ENCODE assay signal across 28 cellular contexts in the genomic region with DNA sequence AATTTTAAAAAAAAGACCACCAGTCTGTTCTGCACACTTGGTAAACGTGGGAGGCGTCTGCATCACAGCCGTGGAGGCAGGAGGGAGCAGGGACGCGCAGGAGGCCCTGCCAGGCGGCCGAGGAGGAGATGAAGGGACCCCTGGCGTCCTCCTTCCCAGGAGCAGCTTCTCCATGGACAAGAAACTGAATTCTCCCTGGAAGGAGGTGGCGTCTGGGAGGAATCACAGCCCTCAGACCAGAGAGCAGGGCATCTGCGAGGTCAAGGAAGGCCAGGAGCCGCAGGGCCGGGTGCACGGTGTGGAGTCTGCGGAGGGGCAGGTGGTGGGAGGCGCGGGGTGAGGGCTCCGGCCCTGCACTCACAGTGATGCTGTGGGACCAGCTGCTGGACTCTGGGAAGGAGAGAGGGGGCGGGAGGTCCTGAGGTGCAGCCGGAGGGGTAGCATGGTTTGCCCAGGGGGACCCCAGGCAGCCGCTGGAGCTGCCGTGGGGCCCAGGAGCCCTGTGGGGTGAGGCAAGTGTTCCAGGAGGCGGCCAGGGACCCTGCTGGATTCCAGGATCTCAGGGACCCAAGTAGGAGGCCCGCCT.
"Had no signal": no experiment of that assay in that cellular context is flagged by ENCODE, and none has a peak within 500 bp of the region (broad histone marks: within the 10 kb centered on the region; RNA-seq: fewer than 3 reads in every experiment).

No MANE protein-coding gene starts in this region.

- H3K4me1 Mint-ChIP-seq: activated CD4-positive, alpha-beta T cell treated with anti-CD3 and anti-CD28 coated beads, Interleukin-2, amount 10 ng/mL, durations not matched to agents 24 days and 14 days; activated CD8-positive, alpha-beta memory T cell treated with anti-CD3 and anti-CD28 coated beads, Interleukin-2, amount 10 ng/mL, durations not matched to agents 7 days and 5 days; activated naive CD4-positive, alpha-beta T cell treated with anti-CD3 and anti-CD28 coated beads, Interleukin-2, amount 50 U/mL, for 24 hours had no signal

- ATAC-seq: activated CD8-positive, alpha-beta memory T cell treated with anti-CD3 and anti-CD28 coated beads, Interleukin-2, amount 10 ng/mL, durations not matched to agents 7 days and 5 days; Panc1 had no signal

- DNase-seq: activated B cell treated with CpG ODN at 0.5 μM for 24 hours; activated CD4-positive, alpha-beta T cell treated with anti-CD3 and anti-CD28 coated beads for 1 hour; activated CD4-positive, alpha-beta T cell treated with anti-CD3 and anti-CD28 coated beads, Interleukin-2, amount 10 ng/mL, durations not matched to agents 24 days and 14 days; activated CD4-positive, alpha-beta T cell treated with anti-CD3 and anti-CD28 coated beads, Interleukin-2, amount 50 U/mL, for 48 hours; activated CD8-positive, alpha-beta memory T cell treated with anti-CD3 and anti-CD28 coated beads, Interleukin-2, amount 10 ng/mL, durations not matched to agents 7 days and 5 days; activated effector memory CD4-positive, alpha-beta T cell treated with Interleukin-2 at 50 U/mL for 16 hours; activated naive CD4-positive, alpha-beta T cell; activated T-cell treated with anti-CD3 and anti-CD28 coated beads, Interleukin-2, amount 50 U/mL, for 24 hours; amygdala; brain microvascular endothelial cell; IMR-90; Kasumi-1; KBM-7; NCI-H1092; NCI-H1417; NCI-H1930; NCI-H2107; NCI-H2171 treated with DMSO at 0.1 percent for 48 hours; NCI-H226; NCI-H526; NCI-H774; RPMI8226; SHP77 treated with DMSO at 0.1 percent for 48 hours; T-helper 9 cell had no signal

- H3K36me3 Mint-ChIP-seq: activated CD8-positive, alpha-beta memory T cell treated with anti-CD3 and anti-CD28 coated beads, Interleukin-2, amount 10 ng/mL, durations not matched to agents 7 days and 5 days; activated naive CD4-positive, alpha-beta T cell treated with anti-CD3 and anti-CD28 coated beads, Interleukin-2, amount 50 U/mL, for 24 hours had no signal

- H3K27ac ChIP-seq: brain microvascular endothelial cell had no signal

- H3K36me3 ChIP-seq: brain microvascular endothelial cell had no signal

- H3K27ac Mint-ChIP-seq: activated B cell treated with CpG ODN at 0.5 μM for 24 hours; activated CD4-positive, alpha-beta T cell treated with anti-CD3 and anti-CD28 coated beads, Interleukin-2, amount 10 ng/mL, durations not matched to agents 24 days and 14 days; activated CD8-positive, alpha-beta memory T cell treated with anti-CD3 and anti-CD28 coated beads, Interleukin-2, amount 10 ng/mL, durations not matched to agents 7 days and 5 days; activated naive CD4-positive, alpha-beta T cell treated with anti-CD3 and anti-CD28 coated beads, Interleukin-2, amount 50 U/mL, for 24 hours; activated T-cell treated with anti-CD3 and anti-CD28 coated beads, Interleukin-2, amount 50 U/mL, for 24 hours; activated T-helper 1 cell treated with anti-CD3 and anti-CD28 coated beads, Interleukin-12 subunit alpha, Interleukin-12 subunit beta, Interleukin-2, Interleukin-4 antibody, amounts not matched to agents 30 ng/mL and 10 ng/mL and 1 ng/mL, durations not matched to agents 14 hours and 24 hours and 36 hours; T-helper 1 cell treated with Interleukin-12 subunit alpha and Interleukin-12 subunit beta and Interleukin-4 antibody, amounts not matched to agents 30 μg/mL and 1 μg/mL, for 36 hours had no signal

- H3K9me3 Mint-ChIP-seq: activated B cell treated with CpG ODN at 0.5 μM for 24 hours; activated CD4-positive, alpha-beta T cell treated with anti-CD3 and anti-CD28 coated beads, Interleukin-2, amount 10 ng/mL, durations not matched to agents 24 days and 14 days; activated naive CD4-positive, alpha-beta T cell treated with anti-CD3 and anti-CD28 coated beads, Interleukin-2, amount 50 U/mL, for 24 hours; activated T-cell treated with anti-CD3 and anti-CD28 coated beads, Interleukin-2, amount 50 U/mL, for 24 hours; activated T-helper 1 cell treated with anti-CD3 and anti-CD28 coated beads, Interleukin-12 subunit alpha, Interleukin-12 subunit beta, Interleukin-2, Interleukin-4 antibody, amounts not matched to agents 30 ng/mL and 10 ng/mL and 1 ng/mL, durations not matched to agents 14 hours and 24 hours and 36 hours; T-helper 1 cell treated with Interleukin-12 subunit alpha and Interleukin-12 subunit beta and Interleukin-4 antibody, amounts not matched to agents 30 μg/mL and 1 μg/mL, for 36 hours had no signal

- H3K4me3 Mint-ChIP-seq: activated B cell treated with CpG ODN at 0.5 μM for 24 hours; activated CD4-positive, alpha-beta T cell treated with anti-CD3 and anti-CD28 coated beads, Interleukin-2, amount 10 ng/mL, durations not matched to agents 24 days and 14 days; activated CD8-positive, alpha-beta memory T cell treated with anti-CD3 and anti-CD28 coated beads, Interleukin-2, amount 10 ng/mL, durations not matched to agents 7 days and 5 days; activated naive CD4-positive, alpha-beta T cell treated with anti-CD3 and anti-CD28 coated beads, Interleukin-2, amount 50 U/mL, for 24 hours; activated T-cell treated with anti-CD3 and anti-CD28 coated beads, Interleukin-2, amount 50 U/mL, for 24 hours; activated T-helper 1 cell treated with anti-CD3 and anti-CD28 coated beads, Interleukin-12 subunit alpha, Interleukin-12 subunit beta, Interleukin-2, Interleukin-4 antibody, amounts not matched to agents 30 ng/mL and 10 ng/mL and 1 ng/mL, durations not matched to agents 14 hours and 24 hours and 36 hours; T-helper 1 cell treated with Interleukin-12 subunit alpha and Interleukin-12 subunit beta and Interleukin-4 antibody, amounts not matched to agents 30 μg/mL and 1 μg/mL, for 36 hours had no signal
